ENCODE assay signal across 18 cellular contexts in the genomic region with DNA sequence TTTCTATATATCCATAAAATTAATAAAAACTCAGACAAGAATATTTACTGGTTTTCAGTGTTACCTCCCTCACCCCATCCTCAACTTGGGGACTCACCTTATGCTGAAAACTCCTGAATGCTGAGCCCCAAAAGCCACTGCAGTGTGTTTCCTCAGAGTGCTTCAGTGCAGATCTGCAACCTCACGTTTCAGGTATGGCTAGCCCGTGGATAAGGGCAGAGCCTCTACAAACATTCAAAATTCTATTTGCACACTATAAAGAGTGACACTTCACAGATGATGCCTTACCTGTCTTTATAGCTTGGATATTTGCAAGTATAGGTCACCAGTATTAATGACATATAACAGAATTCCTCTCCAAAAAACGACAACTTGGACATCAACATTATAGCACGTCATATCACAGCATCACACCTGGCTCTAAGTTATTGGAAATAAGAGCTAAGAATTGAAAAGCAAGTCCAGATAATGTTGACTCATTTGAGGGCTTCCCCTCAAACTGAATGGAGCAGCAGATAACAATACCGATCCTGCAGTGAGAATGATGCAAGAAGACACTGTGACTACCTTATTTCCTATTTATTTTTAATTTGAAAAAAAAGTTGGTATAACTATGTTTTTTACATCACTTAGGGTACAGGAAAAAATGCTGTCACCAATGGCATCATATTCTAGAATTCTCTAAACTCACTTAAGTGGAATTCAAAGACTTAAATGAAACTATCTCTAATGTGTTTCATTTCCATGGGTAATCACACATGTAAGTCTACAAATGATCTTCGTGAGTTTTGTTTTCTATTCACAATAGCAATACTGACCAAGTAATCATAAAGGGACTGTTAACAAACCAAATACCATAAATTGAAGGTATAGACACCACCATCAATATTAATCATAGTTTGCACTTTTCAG. TPM values are rescaled to one million over a fixed set of nuclear protein-coding genes. Genes with fewer than 3 reads are reported as not detected.
DNase-seq lines count a peak whose midpoint lies in the region; ATAC-seq lines count a peak whose summit lies in the region.
"Had no signal": no experiment of that assay in that cellular context is flagged by ENCODE, and none has a peak within 500 bp of the region (broad histone marks: within the 10 kb centered on the region; RNA-seq: fewer than 3 reads in every experiment).

No MANE protein-coding gene starts in this region.

- H3K36me3 Mint-ChIP-seq in activated T-cell treated with anti-CD3 and anti-CD28 coated beads, Interleukin-2, amount 50 U/mL, for 24 hours (ENCODE audit: low read depth), result peaks cover 79% of the 10 kb centered on the region
- peaks cover 17% of the 10 kb centered on the region for H3K36me3 Mint-ChIP-seq in T-helper 1 cell treated with Interleukin-12 subunit alpha and Interleukin-12 subunit beta and Interleukin-4 antibody, amounts not matched to agents 30 μg/mL and 1 μg/mL, for 36 hours (ENCODE audit: low read depth)
- H3K36me3 Mint-ChIP-seq in activated naive CD8-positive, alpha-beta T cell treated with anti-CD3 and anti-CD28 coated beads for 36 hours, result peaks cover 39% of the 10 kb centered on the region
- H3K36me3 Mint-ChIP-seq in stimulated activated effector memory CD8-positive, alpha-beta T cell treated with anti-CD3 and anti-CD28 coated beads, Interleukin-12 subunit alpha, Interleukin-12 subunit beta, amount 100 ng/mL, for 72 hours, result peaks cover 99% of the 10 kb centered on the region
- peaks cover 12 to 29% of the 10 kb centered on the region in 2 donors for H3K36me3 Mint-ChIP-seq in stimulated activated naive B cell treated with anti-CD40 and anti-IgM and Interleukin-4, amounts not matched to agents 10 μg/mL and 1 μg/mL and 100 μg/mL, for 72 hours

- peak; percentile 88 for ATAC-seq in stimulated activated effector memory CD8-positive, alpha-beta T cell treated with anti-CD3 and anti-CD28 coated beads, Interleukin-12 subunit alpha, Interleukin-12 subunit beta, amount 100 ng/mL, for 72 hours
- no peak for ATAC-seq in stimulated activated naive B cell treated with anti-CD40 and anti-IgM and Interleukin-4, amounts not matched to agents 10 μg/mL and 1 μg/mL and 100 μg/mL, for 72 hours (replicated peaks)

- no peaks in the 10 kb centered on the region for H3K9me3 Mint-ChIP-seq in activated T-cell treated with anti-CD3 and anti-CD28 coated beads, Interleukin-2, amount 50 U/mL, for 24 hours
- no peaks in the 10 kb centered on the region for H3K9me3 Mint-ChIP-seq in T-helper 1 cell treated with Interleukin-12 subunit alpha and Interleukin-12 subunit beta and Interleukin-4 antibody, amounts not matched to agents 30 μg/mL and 1 μg/mL, for 36 hours
- H3K9me3 Mint-ChIP-seq in activated naive CD8-positive, alpha-beta T cell treated with anti-CD3 and anti-CD28 coated beads for 36 hours, result no peaks in the 10 kb centered on the region
- H3K9me3 Mint-ChIP-seq in stimulated activated effector memory CD8-positive, alpha-beta T cell treated with anti-CD3 and anti-CD28 coated beads, Interleukin-12 subunit alpha, Interleukin-12 subunit beta, amount 100 ng/mL, for 72 hours, result no peaks in the 10 kb centered on the region
- H3K9me3 Mint-ChIP-seq in stimulated activated naive B cell treated with anti-CD40 and anti-IgM and Interleukin-4, amounts not matched to agents 10 μg/mL and 1 μg/mL and 100 μg/mL, for 72 hours, result no peaks in the 10 kb centered on the region

- DNase-seq in activated T-cell treated with anti-CD3 and anti-CD28 coated beads, Interleukin-2, amount 50 U/mL, for 24 hours, result no peak
- DNase-seq in activated T-cell treated with anti-CD3 and anti-CD28 coated beads for 4 hours (no peak), NCI-H446 treated with DMSO at 0.1 percent for 48 hours (lab: John Stamatoyannopoulos, UW) (no peak), ureter (ENCODE audit: low spot score) (no peak)
- DNase-seq in activated naive CD8-positive, alpha-beta T cell treated with anti-CD3 and anti-CD28 coated beads for 36 hours, result no peak
- DNase-seq in stimulated activated effector memory CD8-positive, alpha-beta T cell treated with anti-CD3 and anti-CD28 coated beads, Interleukin-12 subunit alpha, Interleukin-12 subunit beta, amount 100 ng/mL, for 72 hours (ENCODE audit: low spot score in 2 of 2), result no peak
- DNase-seq in stimulated activated naive B cell treated with anti-CD40 and anti-IgM and Interleukin-4, amounts not matched to agents 10 μg/mL and 1 μg/mL and 100 μg/mL, for 72 hours, result no peak
- DNase-seq: ACHN; activated CD8-positive, alpha-beta memory T cell treated with anti-CD3 and anti-CD28 coated beads for 24 hours; activated gamma-delta T cell; Calu3; central memory CD4-positive, alpha-beta T cell; kidney; NCI-H748 treated with DMSO at 0.1 percent for 48 hours; retina; stimulated activated CD4-positive, alpha-beta T cell treated with anti-CD3 and anti-CD28 coated beads, Interleukin-4, amount 100 ng/mL, for 4 hours; SW 1271 had no signal

- peak overlapping the region; percentile 56 for H3K4me3 Mint-ChIP-seq in activated T-cell treated with anti-CD3 and anti-CD28 coated beads, Interleukin-2, amount 50 U/mL, for 24 hours
- no peak overlapping the region for H3K4me3 Mint-ChIP-seq in T-helper 1 cell treated with Interleukin-12 subunit alpha and Interleukin-12 subunit beta and Interleukin-4 antibody, amounts not matched to agents 30 μg/mL and 1 μg/mL, for 36 hours
- H3K4me3 Mint-ChIP-seq in activated naive CD8-positive, alpha-beta T cell treated with anti-CD3 and anti-CD28 coated beads for 36 hours, result no peak overlapping the region
- H3K4me3 Mint-ChIP-seq in stimulated activated effector memory CD8-positive, alpha-beta T cell treated with anti-CD3 and anti-CD28 coated beads, Interleukin-12 subunit alpha, Interleukin-12 subunit beta, amount 100 ng/mL, for 72 hours, result peak overlapping the region; percentile 61
- no peak overlapping the region for H3K4me3 Mint-ChIP-seq in stimulated activated naive B cell treated with anti-CD40 and anti-IgM and Interleukin-4, amounts not matched to agents 10 μg/mL and 1 μg/mL and 100 μg/mL, for 72 hours

- no peaks in the 10 kb centered on the region for H3K27me3 Mint-ChIP-seq in activated T-cell treated with anti-CD3 and anti-CD28 coated beads, Interleukin-2, amount 50 U/mL, for 24 hours
- no peaks in the 10 kb centered on the region for H3K27me3 Mint-ChIP-seq in T-helper 1 cell treated with Interleukin-12 subunit alpha and Interleukin-12 subunit beta and Interleukin-4 antibody, amounts not matched to agents 30 μg/mL and 1 μg/mL, for 36 hours (ENCODE audit: low read depth)
- H3K27me3 Mint-ChIP-seq in activated naive CD8-positive, alpha-beta T cell treated with anti-CD3 and anti-CD28 coated beads for 36 hours, result no peaks in the 10 kb centered on the region
- no peaks in the 10 kb centered on the region for H3K27me3 Mint-ChIP-seq in stimulated activated naive B cell treated with anti-CD40 and anti-IgM and Interleukin-4, amounts not matched to agents 10 μg/mL and 1 μg/mL and 100 μg/mL, for 72 hours

- H3K27ac Mint-ChIP-seq in activated T-cell treated with anti-CD3 and anti-CD28 coated beads, Interleukin-2, amount 50 U/mL, for 24 hours, result peak overlapping the region; percentile 96
- peak overlapping the region; percentile 31 for H3K27ac Mint-ChIP-seq in T-helper 1 cell treated with Interleukin-12 subunit alpha and Interleukin-12 subunit beta and Interleukin-4 antibody, amounts not matched to agents 30 μg/mL and 1 μg/mL, for 36 hours
- H3K27ac Mint-ChIP-seq in activated naive CD8-positive, alpha-beta T cell treated with anti-CD3 and anti-CD28 coated beads for 36 hours, result peak overlapping the region; percentile 88
- H3K27ac Mint-ChIP-seq in stimulated activated effector memory CD8-positive, alpha-beta T cell treated with anti-CD3 and anti-CD28 coated beads, Interleukin-12 subunit alpha, Interleukin-12 subunit beta, amount 100 ng/mL, for 72 hours, result peak overlapping the region; percentile 88
- no peak overlapping the region for H3K27ac Mint-ChIP-seq in stimulated activated naive B cell treated with anti-CD40 and anti-IgM and Interleukin-4, amounts not matched to agents 10 μg/mL and 1 μg/mL and 100 μg/mL, for 72 hours

- peaks cover 70% of the 10 kb centered on the region for H3K4me1 Mint-ChIP-seq in activated T-cell treated with anti-CD3 and anti-CD28 coated beads, Interleukin-2, amount 50 U/mL, for 24 hours (ENCODE audit: low read depth)
- H3K4me1 Mint-ChIP-seq in T-helper 1 cell treated with Interleukin-12 subunit alpha and Interleukin-12 subunit beta and Interleukin-4 antibody, amounts not matched to agents 30 μg/mL and 1 μg/mL, for 36 hours (ENCODE audit: low read depth), result peaks cover 41% of the 10 kb centered on the region
- H3K4me1 Mint-ChIP-seq in activated naive CD8-positive, alpha-beta T cell treated with anti-CD3 and anti-CD28 coated beads for 36 hours, result peaks cover 46% of the 10 kb centered on the region
- peaks cover 75% of the 10 kb centered on the region for H3K4me1 Mint-ChIP-seq in stimulated activated effector memory CD8-positive, alpha-beta T cell treated with anti-CD3 and anti-CD28 coated beads, Interleukin-12 subunit alpha, Interleukin-12 subunit beta, amount 100 ng/mL, for 72 hours
- H3K4me1 Mint-ChIP-seq in stimulated activated naive B cell treated with anti-CD40 and anti-IgM and Interleukin-4, amounts not matched to agents 10 μg/mL and 1 μg/mL and 100 μg/mL, for 72 hours, result peaks cover 7 to 26% of the 10 kb centered on the region in 2 donors

RNA-seq across cellular contexts. Expression of a gene that starts 40.7 kb away (rescaled TPM):
- total RNA-seq in activated naive CD8-positive, alpha-beta T cell treated with anti-CD3 and anti-CD28 coated beads for 36 hours, result 100 to 1,000 TPM; 179 to 181 TPM
- 62.2 TPM for total RNA-seq in ureter

RNA-seq across cellular contexts. Expression of a gene that starts 52.1 kb away (rescaled TPM):
- total RNA-seq in activated naive CD8-positive, alpha-beta T cell treated with anti-CD3 and anti-CD28 coated beads for 36 hours, result 10 to 100 TPM; 82.2 to 91.0 TPM
- total RNA-seq in ureter, result 29.0 TPM

Comparison
In these comparisons a context has a peak if more than half of its experiments do, and no peak if none do; other contexts are left out.
1. H3K4me3 Mint-ChIP-seq: peak in activated T-cell treated with anti-CD3 and anti-CD28 coated beads, Interleukin-2, amount 50 U/mL, for 24 hours (single experiment) and stimulated activated effector memory CD8-positive, alpha-beta T cell treated with anti-CD3 and anti-CD28 coated beads, Interleukin-12 subunit alpha, Interleukin-12 subunit beta, amount 100 ng/mL, for 72 hours (single experiment); none in T-helper 1 cell treated with Interleukin-12 subunit alpha and Interleukin-12 subunit beta and Interleukin-4 antibody, amounts not matched to agents 30 μg/mL and 1 μg/mL, for 36 hours (single experiment), activated naive CD8-positive, alpha-beta T cell treated with anti-CD3 and anti-CD28 coated beads for 36 hours (single experiment) and stimulated activated naive B cell treated with anti-CD40 and anti-IgM and Interleukin-4, amounts not matched to agents 10 μg/mL and 1 μg/mL and 100 μg/mL, for 72 hours (0 of 2).